Comparison of ENCODE assay signal across 8 cellular contexts in genomic region chr4:173301518-173302201, GRCh38. TPM values are rescaled to one million over a fixed set of nuclear protein-coding genes. Genes with fewer than 3 reads are reported as not detected.
A peak's percentile ranks its signal among the peaks of the same experiment; 100 is the strongest.
DNase-seq lines count a peak whose midpoint lies in the region; ATAC-seq and TF ChIP-seq lines count a peak whose summit lies in the region.

No MANE protein-coding gene starts in this region.

- H3K9me3 Mint-ChIP-seq in WTC11: no peaks in the 10 kb centered on the region

- H3K36me3 Mint-ChIP-seq in WTC11: peaks cover 46% of the 10 kb centered on the region

- no peaks in the 10 kb centered on the region for H3K27me3 Mint-ChIP-seq in WTC11 (ENCODE audit: low read depth)

- no peak overlapping the region for H3K4me3 Mint-ChIP-seq in WTC11

- TF ChIP-seq CTCF in GM06990 (IDR thresholded peaks at IDR 0.05; ENCODE audit: insufficient read depth, low read length, poor library complexity, severe bottlenecking): peak; percentile 74
- TF ChIP-seq CTCF in WTC11 (IDR thresholded peaks at IDR 0.05): peak; percentile 64
- peak; percentile 24 to 50 for TF ChIP-seq CTCF in suprapubic skin (IDR thresholded peaks at IDR 0.05)

- peaks cover 10% of the 10 kb centered on the region for H3K4me1 Mint-ChIP-seq in WTC11

- no peak overlapping the region for H3K27ac ChIP-seq in suprapubic skin

- H3K27ac Mint-ChIP-seq in WTC11: no peak overlapping the region

- CTCF ChIA-PET in WTC11 (lab: Charles Lee): interaction anchor here (0.5 to 2.7 kb wide), 87 partner anchors 10 to 489 kb away, joined by 3 to 107 read pairs (median 4); partner anchors contain the start of genes GALNT7, HMGB2 and SAP30

- WGBS in suprapubic skin: 35% methylated on average over 5 of the region's 5 CpGs

- no peaks in the 10 kb centered on the region for H3K27me3 ChIP-seq in GM06990 (replicated peaks; ENCODE audit: control insufficient read depth, insufficient read depth, low read length)
- H3K27me3 ChIP-seq in suprapubic skin: no peaks in the 10 kb centered on the region

- POLR2A ChIA-PET in WTC11 (lab: Charles Lee): interaction anchor here (0.8 to 1.5 kb wide), 3 partner anchors 33 to 134 kb away, joined by 3 to 5 read pairs (median 3); partner anchors contain the start of gene HMGB2

- DNase-seq in AG08396 (ENCODE audit: low spot score): peak; percentile 13
- no peak for DNase-seq in GM06990 (ENCODE audit: extremely low read depth, insufficient read length)
- no peak for DNase-seq in WTC11 (ENCODE audit: low spot score)
- DNase-seq in hepatic stellate cell (ENCODE audit: low spot score): peak; percentile 5
- no peak for DNase-seq in suprapubic skin (ENCODE audit: low spot score in 2 of 2)
- no peak for DNase-seq in ecto neural progenitor cell (ENCODE audit: low spot score)
- DNase-seq in KG1 (lab: John Stamatoyannopoulos, UW): no peak

- no peak for TF ChIP-seq EP300 in suprapubic skin (IDR thresholded peaks at IDR 0.05)

- no peaks in the 10 kb centered on the region for H3K9me3 ChIP-seq in suprapubic skin

- H3K36me3 ChIP-seq in GM06990 (ENCODE audit: control insufficient read depth, insufficient read depth, low read length) (no peaks in the 10 kb centered on the region; the same call in none of the 2 replicates), suprapubic skin (no peaks in the 10 kb centered on the region)

- peak; percentile 69 for ATAC-seq in HG03432 (IDR thresholded peaks at IDR 0.05; ENCODE audit: unreplicated experiment)
- ATAC-seq in WTC11: no peak

- no peaks in the 10 kb centered on the region for H3K4me1 ChIP-seq in suprapubic skin

- TF ChIP-seq POLR2A in suprapubic skin (IDR thresholded peaks at IDR 0.05): no peak

- H3K4me3 ChIP-seq in GM06990 (replicated peaks; ENCODE audit: low read depth, low read length) (no peak overlapping the region), suprapubic skin (no peak overlapping the region)

TF ChIP-seq in WTC11, 78 proteins besides CTCF, POLR2A, EP300 and RAD21:
- TF ChIP-seq USF1 (CRISPR knock-in tag; IDR thresholded peaks at IDR 0.05) (no peak), NFYB (CRISPR knock-in tag; conservative IDR thresholded peaks at IDR 0.05; ENCODE audit: low read depth) (no peak), CREB1 (CRISPR knock-in tag; IDR thresholded peaks at IDR 0.05) (no peak), TEAD4 (CRISPR knock-in tag; IDR thresholded peaks at IDR 0.05) (no peak), GTF2I (CRISPR knock-in tag; conservative IDR thresholded peaks at IDR 0.05) (no peak), GRHL2 (CRISPR knock-in tag; IDR thresholded peaks at IDR 0.05; ENCODE audit: insufficient replicate concordance, severe bottlenecking) (no peak)
TF ChIP-seq in WTC11: peak in this region for 0.

RNA-seq across cellular contexts. Expression of gene HMGB2, which starts 32.5 kb away (rescaled TPM):
- total RNA-seq in WTC11 (2021) (279 to 294 TPM (median 288 TPM) in 3 replicates), suprapubic skin (10 to 100 TPM; 28.8 to 76.5 (median 34.2) TPM)

Comparison
In these comparisons a context has a peak if more than half of its experiments do, and no peak if none do; other contexts are left out.
1. DNase-seq: peak in AG08396 (single experiment) and hepatic stellate cell (single experiment); none in GM06990 (single experiment), WTC11 (single experiment), suprapubic skin (0 of 2), ecto neural progenitor cell (single experiment) and KG1 (single experiment).
2. Peak in every context shown above with its lines, with median percentiles within 50 percentile points of each other: CTCF ChIP-seq.